ENCODE assay signal across 28 cellular contexts in the genomic region with DNA sequence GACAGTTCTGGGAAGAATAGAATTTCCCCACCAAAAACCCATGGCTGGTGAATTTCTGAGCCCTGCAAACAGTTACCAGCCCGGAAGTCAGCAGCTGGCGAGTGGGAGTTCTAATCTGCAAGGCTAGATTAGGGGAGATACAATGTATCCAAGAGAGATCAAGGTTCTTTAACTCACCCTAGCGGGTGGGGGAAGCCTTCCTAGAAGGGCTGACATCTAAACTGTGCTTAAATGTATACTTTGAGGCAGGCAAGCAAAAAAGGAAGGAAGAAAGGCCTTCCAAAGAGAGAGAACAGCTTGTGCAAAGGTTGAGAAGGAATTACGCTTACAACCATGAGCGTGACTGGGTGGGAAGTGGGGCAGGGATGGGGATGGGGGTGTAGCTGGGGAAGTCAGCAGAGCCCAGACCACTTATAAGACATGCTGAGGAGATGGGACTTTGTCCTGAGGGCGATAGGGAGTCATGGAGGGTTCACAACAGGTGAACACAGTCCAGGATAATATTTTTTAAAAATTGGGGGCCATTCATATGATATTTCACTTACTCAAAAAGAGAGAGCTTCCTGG. TPM values are rescaled to one million over a fixed set of nuclear protein-coding genes. Genes with fewer than 3 reads are reported as not detected.
A peak's percentile ranks its signal among the peaks of the same experiment; 100 is the strongest.
DNase-seq lines count a peak whose midpoint lies in the region; ATAC-seq and TF ChIP-seq lines count a peak whose summit lies in the region.
"Had no signal": no experiment of that assay in that cellular context is flagged by ENCODE, and none has a peak within 500 bp of the region (broad histone marks: within the 10 kb centered on the region; RNA-seq: fewer than 3 reads in every experiment).

No MANE protein-coding gene starts in this region.

- H3K27me3 Mint-ChIP-seq in brain (peaks cover 4% of the 10 kb centered on the region), progenitor cell of endocrine pancreas (peaks cover 29% of the 10 kb centered on the region)
- H3K27me3 Mint-ChIP-seq in stimulated activated naive CD8-positive, alpha-beta T cell treated with anti-CD3 and anti-CD28 coated beads, Interleukin-15, amount 100 ng/mL, for 72 hours = peaks cover 60% of the 10 kb centered on the region
- H3K27me3 Mint-ChIP-seq in activated T-helper 17 cell treated with anti-CD3 and anti-CD28 coated beads, Interleukin-2, amount 50 U/mL, for 72 hours = peaks cover 19% of the 10 kb centered on the region

- H3K36me3 ChIP-seq in SJSA1 = no peaks in the 10 kb centered on the region
- H3K36me3 ChIP-seq: cardiac muscle cell, upper lobe of right lung had no signal

- no peak for TF ChIP-seq CTCF in brain (conservative IDR thresholded peaks at IDR 0.05)
- TF ChIP-seq CTCF in progenitor cell of endocrine pancreas (IDR thresholded peaks at IDR 0.05; ENCODE audit: unreplicated experiment) = no peak

- H3K9me3 Mint-ChIP-seq in brain (peaks cover 0 to 10% (median 3%) of the 10 kb centered on the region in 5 experiments), progenitor cell of endocrine pancreas (ENCODE audit: low read depth) (peaks cover 4% of the 10 kb centered on the region)
- H3K9me3 Mint-ChIP-seq in stimulated activated naive CD8-positive, alpha-beta T cell treated with anti-CD3 and anti-CD28 coated beads, Interleukin-15, amount 100 ng/mL, for 72 hours = peaks cover 4 to 9% of the 10 kb centered on the region in 2 donors
- H3K9me3 Mint-ChIP-seq in activated T-helper 17 cell treated with anti-CD3 and anti-CD28 coated beads, Interleukin-2, amount 50 U/mL, for 72 hours = no peaks in the 10 kb centered on the region
- H3K9me3 Mint-ChIP-seq: CD8-positive, alpha-beta T cell; dendritic cell treated with granulocyte-macrophage colony-stimulating factor and Interleukin-4, amounts not matched to agents 40 ng/mL and 50 ng/mL, for 4 days had no signal

- ATAC-seq in stimulated activated naive CD8-positive, alpha-beta T cell treated with anti-CD3 and anti-CD28 coated beads, Interleukin-15, amount 100 ng/mL, for 72 hours = no peak
- no peak for ATAC-seq in activated T-helper 17 cell treated with anti-CD3 and anti-CD28 coated beads, Interleukin-2, amount 50 U/mL, for 72 hours (replicated peaks)
- ATAC-seq: CD8-positive, alpha-beta T cell; mucosa of descending colon; psoas muscle; Right ventricle myocardium inferior had no signal

- H3K4me3 Mint-ChIP-seq in brain = peak overlapping the region; percentile 13 to 86 (median 50)
- H3K4me3 Mint-ChIP-seq in progenitor cell of endocrine pancreas (ENCODE audit: low read depth) = peak overlapping the region; percentile 41
- H3K4me3 Mint-ChIP-seq in stimulated activated naive CD8-positive, alpha-beta T cell treated with anti-CD3 and anti-CD28 coated beads, Interleukin-15, amount 100 ng/mL, for 72 hours = no peak overlapping the region
- H3K4me3 Mint-ChIP-seq in activated T-helper 17 cell treated with anti-CD3 and anti-CD28 coated beads, Interleukin-2, amount 50 U/mL, for 72 hours = no peak overlapping the region
- H3K4me3 Mint-ChIP-seq: CD8-positive, alpha-beta T cell; dendritic cell treated with granulocyte-macrophage colony-stimulating factor and Interleukin-4, amounts not matched to agents 40 ng/mL and 50 ng/mL, for 4 days had no signal

- H3K4me1 Mint-ChIP-seq in brain (peaks cover 54% of the 10 kb centered on the region), progenitor cell of endocrine pancreas (ENCODE audit: low read depth) (peaks cover 2% of the 10 kb centered on the region)
- peaks cover 16% of the 10 kb centered on the region for H3K4me1 Mint-ChIP-seq in stimulated activated naive CD8-positive, alpha-beta T cell treated with anti-CD3 and anti-CD28 coated beads, Interleukin-15, amount 100 ng/mL, for 72 hours
- peaks cover 5% of the 10 kb centered on the region for H3K4me1 Mint-ChIP-seq in activated T-helper 17 cell treated with anti-CD3 and anti-CD28 coated beads, Interleukin-2, amount 50 U/mL, for 72 hours

- H3K9me3 ChIP-seq in SJSA1 (replicated peaks) = no peaks in the 10 kb centered on the region
- H3K9me3 ChIP-seq: mucosa of descending colon, psoas muscle, upper lobe of right lung had no signal

- H3K27ac Mint-ChIP-seq in brain (peak overlapping the region; percentile 27 to 91 (median 81)), progenitor cell of endocrine pancreas (no peak overlapping the region)
- H3K27ac Mint-ChIP-seq in stimulated activated naive CD8-positive, alpha-beta T cell treated with anti-CD3 and anti-CD28 coated beads, Interleukin-15, amount 100 ng/mL, for 72 hours = no peak overlapping the region
- no peak overlapping the region for H3K27ac Mint-ChIP-seq in activated T-helper 17 cell treated with anti-CD3 and anti-CD28 coated beads, Interleukin-2, amount 50 U/mL, for 72 hours
- H3K27ac Mint-ChIP-seq: CD8-positive, alpha-beta T cell; dendritic cell treated with granulocyte-macrophage colony-stimulating factor and Interleukin-4, amounts not matched to agents 40 ng/mL and 50 ng/mL, for 4 days had no signal

- H3K27me3 ChIP-seq in SJSA1 (replicated peaks) = no peaks in the 10 kb centered on the region; the same call in 1 of the 2 replicates

- no peak overlapping the region for H3K4me3 ChIP-seq in SJSA1
- H3K4me3 ChIP-seq: cardiac muscle cell, mucosa of descending colon, psoas muscle, upper lobe of right lung had no signal

- DNase-seq in NCI-H82 (lab: John Stamatoyannopoulos, UW) (peak; percentile 50), NCI-H82 treated with DMSO at 0.1 percent for 48 hours (lab: John Stamatoyannopoulos, UW; ENCODE audit: unreplicated experiment) (no peak), SJSA1 (ENCODE audit: low read depth in 1 of 2, low spot score in 2 of 2) (peak in 1 of 2 experiments; percentile 18), progenitor cell of endocrine pancreas (ENCODE audit: low spot score, unreplicated experiment) (no peak), NCI-H146 treated with DMSO at 0.1 percent for 48 hours (lab: John Stamatoyannopoulos, UW; ENCODE audit: unreplicated experiment) (no peak)
- no peak for DNase-seq in stimulated activated naive CD8-positive, alpha-beta T cell treated with anti-CD3 and anti-CD28 coated beads, Interleukin-15, amount 100 ng/mL, for 72 hours
- DNase-seq: 8988T; activated gamma-delta T cell; CD8-positive, alpha-beta T cell; DMS53; kidney; mucosa of descending colon; NCI-H1092 treated with DMSO at 0.1 percent for 48 hours; NCI-H2029 treated with DMSO at 0.1 percent for 48 hours; NCI-H345; NCI-H748 treated with DMSO at 0.1 percent for 48 hours; psoas muscle; upper lobe of right lung had no signal

- H3K36me3 Mint-ChIP-seq in brain (no peaks in the 10 kb centered on the region), progenitor cell of endocrine pancreas (ENCODE audit: insufficient read depth) (peaks cover 1% of the 10 kb centered on the region)
- no peaks in the 10 kb centered on the region for H3K36me3 Mint-ChIP-seq in activated T-helper 17 cell treated with anti-CD3 and anti-CD28 coated beads, Interleukin-2, amount 50 U/mL, for 72 hours (ENCODE audit: low read depth)
- H3K36me3 Mint-ChIP-seq: CD8-positive, alpha-beta T cell had no signal

- peaks cover 30% of the 10 kb centered on the region for H3K4me1 ChIP-seq in SJSA1 (replicated peaks)
- H3K4me1 ChIP-seq: psoas muscle, upper lobe of right lung had no signal

- H3K27ac ChIP-seq in SJSA1 = peak overlapping the region; percentile 27
- H3K27ac ChIP-seq: cardiac muscle cell, psoas muscle, upper lobe of right lung had no signal

RNA-seq across cellular contexts. Expression of a gene that starts 20.8 kb away (rescaled TPM):
- total RNA-seq in SJSA1 (2014; rRNA removed; shearing (Covaris generic)) = not detected in 2 replicates
- not detected for polyA plus RNA-seq in brain (ENCODE audit: insufficient read depth, low read depth, low replicate concordance)
- not detected in 2 replicates for total RNA-seq in progenitor cell of endocrine pancreas
- total RNA-seq in activated T-helper 17 cell treated with anti-CD3 and anti-CD28 coated beads, Interleukin-2, amount 50 U/mL, for 72 hours = not detected
- total RNA-seq: cardiac muscle cell; CD8-positive, alpha-beta T cell; fibroblast of lung; glomerular endothelial cell; kidney; lower leg skin; mucosa of descending colon; psoas muscle; Right ventricle myocardium inferior; subcutaneous adipose tissue; upper lobe of right lung had no signal
- polyA plus RNA-seq: adipose tissue, cardiac muscle cell, fibroblast of lung, psoas muscle had no signal

Comparison
In these comparisons a context has a peak if more than half of its experiments do, and no peak if none do; other contexts are left out.
1. H3K27ac Mint-ChIP-seq: peak in brain (5 of 5); none in progenitor cell of endocrine pancreas (single experiment), stimulated activated naive CD8-positive, alpha-beta T cell treated with anti-CD3 and anti-CD28 coated beads, Interleukin-15, amount 100 ng/mL, for 72 hours (0 of 2) and activated T-helper 17 cell treated with anti-CD3 and anti-CD28 coated beads, Interleukin-2, amount 50 U/mL, for 72 hours (single experiment).
2. H3K4me3 Mint-ChIP-seq: peak in brain (5 of 5) and progenitor cell of endocrine pancreas (single experiment); none in stimulated activated naive CD8-positive, alpha-beta T cell treated with anti-CD3 and anti-CD28 coated beads, Interleukin-15, amount 100 ng/mL, for 72 hours (0 of 2) and activated T-helper 17 cell treated with anti-CD3 and anti-CD28 coated beads, Interleukin-2, amount 50 U/mL, for 72 hours (single experiment).